Comparison of ENCODE assay signal across 18 cellular contexts in genomic region chr12:132669166-132669879, GRCh38. TPM values are rescaled to one million over a fixed set of nuclear protein-coding genes. Genes with fewer than 3 reads are reported as not detected.
DNase-seq lines count a peak whose midpoint lies in the region; ATAC-seq, FAIRE-seq and TF ChIP-seq lines count a peak whose summit lies in the region.
"Had no signal": no experiment of that assay in that cellular context is flagged by ENCODE, and none has a peak within 500 bp of the region (broad histone marks: within the 10 kb centered on the region; RNA-seq: fewer than 3 reads in every experiment).

No MANE protein-coding gene starts in this region.

- no peak overlapping the region for H2AFZ ChIP-seq in keratinocyte (ENCODE audit: control insufficient read depth, low read length)

- dilution Hi-C loops in keratinocyte (cut with MboI; ENCODE audit: extremely low pct_ligation_motif_present, low sequenced_read_pairs), result no loop called here

- no peaks in the 10 kb centered on the region for H4K20me1 ChIP-seq in keratinocyte (ENCODE audit: control insufficient read depth, extremely low read depth, insufficient read depth, low read length)

- H3K27ac ChIP-seq in keratinocyte (ENCODE audit: control insufficient read depth, insufficient read depth, low read length) (peak overlapping the region; percentile 31), sigmoid colon (no peak overlapping the region)
- H3K27ac ChIP-seq: A549, C4-2B, HL-60 had no signal

- H3K36me3 ChIP-seq in bronchial epithelial cell (ENCODE audit: control insufficient read depth, insufficient read depth, low read length) (peaks cover 18% of the 10 kb centered on the region), keratinocyte (ENCODE audit: control insufficient read depth in 2 of 2, extremely low read depth in 1 of 2, insufficient read depth in 2 of 2, low read length in 2 of 2) (peaks cover 31 to 53% of the 10 kb centered on the region in 2 experiments), sigmoid colon (peaks cover 9 to 91% (median 33%) of the 10 kb centered on the region in 4 donors)

- H3K4me2 ChIP-seq in keratinocyte (ENCODE audit: control insufficient read depth, extremely low read depth, insufficient read depth, low read depth, low read length), result peak overlapping the region; percentile 3
- H3K4me2 ChIP-seq: A549 had no signal

- ATAC-seq in GM18868 (IDR thresholded peaks at IDR 0.05; ENCODE audit: unreplicated experiment), result no peak
- ATAC-seq: A549 had no signal

- TF ChIP-seq CTCF in bronchial epithelial cell (IDR thresholded peaks at IDR 0.05; ENCODE audit: insufficient read depth, low read length, severe bottlenecking) (no peak), keratinocyte (optimal IDR thresholded peaks at IDR 0.05 in 1 of 3, IDR thresholded peaks at IDR 0.05 in 1 of 3, conservative IDR thresholded peaks at IDR 0.05 in 1 of 3; ENCODE audit: extremely low read depth in 1 of 3, insufficient read depth in 2 of 3, low read length in 3 of 3) (no peak), sigmoid colon (IDR thresholded peaks at IDR 0.05) (no peak)

- FAIRE-seq in bronchial epithelial cell (lab: Jason Lieb, UNC) (no peak), keratinocyte (lab: Jason Lieb, UNC) (no peak)
- FAIRE-seq: A549, G401.6, GM12891 had no signal

- H3K4me1 ChIP-seq in keratinocyte (ENCODE audit: control insufficient read depth, extremely low read depth, insufficient read depth, low read length) (peaks cover 3% of the 10 kb centered on the region), sigmoid colon (no peaks in the 10 kb centered on the region)
- H3K4me1 ChIP-seq: A549, BE2C, HAP-1 had no signal

- TF ChIP-seq POLR2A in sigmoid colon (IDR thresholded peaks at IDR 0.05), result no peak

- H3K27me3 ChIP-seq in bronchial epithelial cell (ENCODE audit: control insufficient read depth, insufficient read depth, low read length) (no peaks in the 10 kb centered on the region), keratinocyte (ENCODE audit: control insufficient read depth, extremely low read depth, insufficient read depth, low read length) (no peaks in the 10 kb centered on the region), sigmoid colon (no peaks in the 10 kb centered on the region)
- H3K27me3 ChIP-seq: BE2C had no signal

- WGBS in sigmoid colon, 2 donors, result 93 to 96% methylated on average over 17 of the region's 17 CpGs

- intact Hi-C loops in sigmoid colon (cut with DNase I), result no loop called here

- H3K9me3 ChIP-seq in keratinocyte (ENCODE audit: control insufficient read depth, low read depth, low read length) (no peaks in the 10 kb centered on the region), sigmoid colon (no peaks in the 10 kb centered on the region)
- H3K9me3 ChIP-seq: A549, BE2C, HAP-1 had no signal

- no peak for TF ChIP-seq EP300 in sigmoid colon (IDR thresholded peaks at IDR 0.05)

- DNase-seq in bronchial epithelial cell (ENCODE audit: low read depth) (peak; percentile 8), keratinocyte (ENCODE audit: low read depth, low spot score) (no peak), sigmoid colon (peak; percentile 32), NCI-H82 (lab: John Stamatoyannopoulos, UW) (no peak), superior temporal gyrus (ENCODE audit: extremely low spot score) (no peak)
- DNase-seq: BE2C; CD4-positive, alpha-beta memory T cell; DMS79; GOT3 had no signal

- H3K79me2 ChIP-seq in keratinocyte (ENCODE audit: control insufficient read depth, insufficient read depth, low read length), result no peaks in the 10 kb centered on the region

- H3K9me1 ChIP-seq in keratinocyte (ENCODE audit: control insufficient read depth, extremely low read depth, insufficient read depth, low read length), result no peaks in the 10 kb centered on the region

- no peak overlapping the region for H3K4me3 ChIP-seq in bronchial epithelial cell (ENCODE audit: low read depth, low read length)
- H3K4me3 ChIP-seq in keratinocyte (ENCODE audit: control insufficient read depth in 2 of 3, extremely low read depth in 1 of 3, insufficient read depth in 2 of 3, low read depth in 1 of 3, low read length in 3 of 3), result no peak overlapping the region
- H3K4me3 ChIP-seq in sigmoid colon, result no peak overlapping the region
- H3K4me3 ChIP-seq: A549, HAP-1 had no signal

- H3K9ac ChIP-seq in keratinocyte (ENCODE audit: control insufficient read depth, extremely low read depth, insufficient read depth, low read length), result no peak overlapping the region

TF ChIP-seq in PFSK-1, 5 proteins besides CTCF, POLR2A, EP300 and RAD21 (continues in another document):
- no peak for TF ChIP-seq FOXP2 (optimal IDR thresholded peaks at IDR 0.05; ENCODE audit: borderline replicate concordance, extremely low read depth, extremely low read length, insufficient read depth)

RNA-seq across cellular contexts. Expression of gene POLE, which starts 17.8 kb away (rescaled TPM):
- 216 TPM for polyA plus RNA-seq in PFSK-1 (2012; ENCODE audit: insufficient read length, low read depth)
- total RNA-seq in bronchial epithelial cell (10.5 and 18.3 TPM in 2 replicates), sigmoid colon (10 to 100 TPM; 12.5 to 37.4 (median 34.0) TPM)
- polyA plus RNA-seq in keratinocyte (12.1 to 18.0 TPM (median 14.8 TPM) in 3 replicates), sigmoid colon (10 to 100 TPM; 11.1 to 33.5 (median 15.6) TPM)
- polyA plus RNA-seq in keratinocyte (2011; ENCODE audit: low read depth), result 5.5 TPM
- polyA plus RNA-seq in keratinocyte (2011; cell fraction: cytosol; rRNA removed), result 4.0 and 5.0 TPM in 2 replicates
- polyA plus RNA-seq in keratinocyte (2011; cell fraction: nucleus; rRNA removed), result 50.3 and 60.6 TPM in 2 replicates
- 10.1 and 17.6 TPM in 2 replicates for polyA plus RNA-seq in keratinocyte (2012; ENCODE audit: low replicate concordance)
- 38.2 to 87.6 TPM (median 64.3 TPM) in 3 replicates for polyA minus RNA-seq in keratinocyte
- polyA minus RNA-seq in keratinocyte (2011; cell fraction: cytosol; rRNA and poly(A)+ RNA removed), result 20.1 TPM
- polyA minus RNA-seq in keratinocyte (2011; cell fraction: nucleus; rRNA and poly(A)+ RNA removed), result 53.7 and 55.0 TPM in 2 replicates

RNA-seq across cellular contexts. Expression of gene PXMP2, which starts 18.1 kb away (rescaled TPM):
- 24.5 TPM for polyA plus RNA-seq in PFSK-1 (2012; ENCODE audit: insufficient read length, low read depth)
- total RNA-seq in bronchial epithelial cell (12.9 and 15.1 TPM in 2 replicates), sigmoid colon (10 to 100 TPM; 19.4 to 46.4 (median 42.8) TPM)
- polyA plus RNA-seq in keratinocyte (16.8 to 18.0 TPM (median 17.2 TPM) in 3 replicates), sigmoid colon (100 to 1,000 TPM in 1 of 3 donors, 10 to 100 TPM in 2; 41.6 to 127 (median 85.9) TPM)
- 1.6 TPM for polyA plus RNA-seq in keratinocyte (2011; ENCODE audit: low read depth)
- 10.5 and 15.4 TPM in 2 replicates for polyA plus RNA-seq in keratinocyte (2011; cell fraction: cytosol; rRNA removed)
- 6.2 and 6.4 TPM in 2 replicates for polyA plus RNA-seq in keratinocyte (2011; cell fraction: nucleus; rRNA removed)
- 7.2 and 18.8 TPM in 2 replicates for polyA plus RNA-seq in keratinocyte (2012; ENCODE audit: low replicate concordance)
- polyA minus RNA-seq in keratinocyte, result 5.8 to 27.0 TPM (median 8.0 TPM) in 3 replicates
- 17.3 TPM for polyA minus RNA-seq in keratinocyte (2011; cell fraction: cytosol; rRNA and poly(A)+ RNA removed)
- polyA minus RNA-seq in keratinocyte (2011; cell fraction: nucleus; rRNA and poly(A)+ RNA removed), result 1.8 and 3.8 TPM in 2 replicates

RNA-seq across cellular contexts. Expression of gene PGAM5, which starts 41.3 kb away (rescaled TPM):
- polyA plus RNA-seq in PFSK-1 (2012; ENCODE audit: insufficient read length, low read depth), result 24.8 TPM
- total RNA-seq in bronchial epithelial cell (55.0 and 80.3 TPM in 2 replicates), sigmoid colon (10 to 100 TPM; 19.7 to 24.6 (median 23.7) TPM)
- polyA plus RNA-seq in keratinocyte (31.5 to 42.3 TPM (median 39.1 TPM) in 3 replicates), sigmoid colon (10 to 100 TPM in 2 of 3 donors, 1 to 10 TPM in 1; 9.6 to 37.1 (median 19.9) TPM)
- polyA plus RNA-seq in keratinocyte (2011; ENCODE audit: low read depth), result 14.1 TPM
- 32.2 and 48.2 TPM in 2 replicates for polyA plus RNA-seq in keratinocyte (2011; cell fraction: cytosol; rRNA removed)
- polyA plus RNA-seq in keratinocyte (2011; cell fraction: nucleus; rRNA removed), result 19.2 and 26.8 TPM in 2 replicates
- 36.5 and 52.3 TPM in 2 replicates for polyA plus RNA-seq in keratinocyte (2012; ENCODE audit: low replicate concordance)
- polyA minus RNA-seq in keratinocyte, result 78.1 to 127 TPM (median 111 TPM) in 3 replicates
- 106 TPM for polyA minus RNA-seq in keratinocyte (2011; cell fraction: cytosol; rRNA and poly(A)+ RNA removed)
- 18.7 and 23.3 TPM in 2 replicates for polyA minus RNA-seq in keratinocyte (2011; cell fraction: nucleus; rRNA and poly(A)+ RNA removed)

RNA-seq across cellular contexts. Expression of gene P2RX2, which starts 50.7 kb away (rescaled TPM):
- polyA plus RNA-seq in PFSK-1 (2012; ENCODE audit: insufficient read length, low read depth), result 0.79 TPM
- total RNA-seq in bronchial epithelial cell (not detected in 2 replicates), sigmoid colon (1 to 10 TPM in 1 of 4 donors, under 1 TPM in 2, not detected in 1; 0.16 to 1.4 (median 0.36) TPM)
- polyA plus RNA-seq in keratinocyte (not detected in 3 replicates), sigmoid colon (under 1 TPM in 2 of 3 donors, not detected in 1; 0.36 to 0.60 TPM)
- polyA plus RNA-seq in keratinocyte (2011; ENCODE audit: low read depth), result not detected
- polyA plus RNA-seq in keratinocyte (2011; cell fraction: cytosol; rRNA removed), result not detected in 2 replicates
- not detected in 2 replicates for polyA plus RNA-seq in keratinocyte (2011; cell fraction: nucleus; rRNA removed)
- not detected in 2 replicates for polyA plus RNA-seq in keratinocyte (2012; ENCODE audit: low replicate concordance)
- polyA minus RNA-seq in keratinocyte, result not detected in 3 replicates
- not detected for polyA minus RNA-seq in keratinocyte (2011; cell fraction: cytosol; rRNA and poly(A)+ RNA removed)
- not detected in 2 replicates for polyA minus RNA-seq in keratinocyte (2011; cell fraction: nucleus; rRNA and poly(A)+ RNA removed)
- total RNA-seq: CD4-positive, alpha-beta memory T cell had no signal
- polyA plus RNA-seq: A549; AG04450; CD4-positive, alpha-beta memory T cell had no signal

RNA-seq across cellular contexts. Expression of gene LRCOL1, which starts 58.9 kb away (rescaled TPM):
- not detected for polyA plus RNA-seq in PFSK-1 (2012; ENCODE audit: insufficient read length, low read depth)
- total RNA-seq in bronchial epithelial cell (not detected in 2 replicates), sigmoid colon (1 to 10 TPM in 1 of 4 donors, under 1 TPM in 1, not detected in 2; 0.49 to 1.4 TPM)
- polyA plus RNA-seq in keratinocyte (not detected in 3 replicates), sigmoid colon (under 1 TPM in 1 of 3 donors, not detected in 2; 0.55 TPM)
- polyA plus RNA-seq in keratinocyte (2011; ENCODE audit: low read depth), result not detected
- not detected in 2 replicates for polyA plus RNA-seq in keratinocyte (2011; cell fraction: cytosol; rRNA removed)
- polyA plus RNA-seq in keratinocyte (2011; cell fraction: nucleus; rRNA removed), result not detected in 2 replicates
- not detected in 2 replicates for polyA plus RNA-seq in keratinocyte (2012; ENCODE audit: low replicate concordance)
- not detected in 3 replicates for polyA minus RNA-seq in keratinocyte
- polyA minus RNA-seq in keratinocyte (2011; cell fraction: cytosol; rRNA and poly(A)+ RNA removed), result not detected
- not detected in 2 replicates for polyA minus RNA-seq in keratinocyte (2011; cell fraction: nucleus; rRNA and poly(A)+ RNA removed)
- total RNA-seq: CD4-positive, alpha-beta memory T cell had no signal
- polyA plus RNA-seq: A549; CD4-positive, alpha-beta memory T cell had no signal

Comparison
In these comparisons a context has a peak if more than half of its experiments do, and no peak if none do; other contexts are left out.
1. DNase-seq: peak in bronchial epithelial cell (single experiment) and sigmoid colon (single experiment); none in keratinocyte (single experiment), NCI-H82 (single experiment) and superior temporal gyrus (single experiment).